In the genomic region with DNA sequence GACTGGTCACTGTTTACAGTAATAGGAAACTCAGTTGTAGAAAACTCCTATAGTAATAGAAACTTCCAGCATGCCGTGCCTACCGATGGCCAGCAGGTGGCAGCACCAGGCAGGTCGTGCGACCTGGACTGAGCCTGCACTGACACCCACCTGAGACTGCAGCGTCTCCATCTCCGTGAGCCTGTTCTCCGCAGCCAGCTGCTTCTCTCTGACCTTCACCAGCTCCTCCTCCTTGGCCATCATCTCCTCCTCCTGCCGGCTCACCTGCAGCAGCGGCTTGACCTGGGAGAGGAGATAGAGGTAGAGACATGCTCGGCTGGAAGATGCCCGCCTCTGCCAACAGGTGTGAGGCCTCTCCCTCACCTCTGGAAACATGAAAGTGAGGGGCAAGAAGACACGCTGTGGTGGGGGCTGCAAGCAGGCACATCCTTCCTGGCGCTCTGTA, we compare ENCODE assay signal across 8 cellular contexts. TPM values are rescaled to one million over a fixed set of nuclear protein-coding genes. Genes with fewer than 3 reads are reported as not detected.
DNase-seq lines count a peak whose midpoint lies in the region; ATAC-seq lines count a peak whose summit lies in the region.

No MANE protein-coding gene starts in this region.

- intact Hi-C loops in activated CD4-positive, alpha-beta T cell treated with anti-CD3 and anti-CD28 coated beads for 36 hours (cut with DNase I, micrococcal nuclease) = loop anchor here (1.0 kb wide), 3 partner anchors 85 to 185 kb away; no protein-coding TSS in a partner anchor

- H3K4me1 Mint-ChIP-seq in activated CD4-positive, alpha-beta T cell treated with anti-CD3 and anti-CD28 coated beads for 36 hours = peaks cover 7% of the 10 kb centered on the region
- peaks cover 12% of the 10 kb centered on the region for H3K4me1 Mint-ChIP-seq in central memory CD8-positive, alpha-beta T cell

- H3K4me3 Mint-ChIP-seq in activated CD4-positive, alpha-beta T cell treated with anti-CD3 and anti-CD28 coated beads for 36 hours = no peak overlapping the region
- H3K4me3 Mint-ChIP-seq in central memory CD8-positive, alpha-beta T cell = no peak overlapping the region

- peak; percentile 71 for DNase-seq in AG08395 (ENCODE audit: low spot score)
- DNase-seq in GM19240 (ENCODE audit: insufficient read length, low spot score) = peak; percentile 79
- peak; percentile 74 for DNase-seq in NCI-H2227 (lab: John Stamatoyannopoulos, UW; ENCODE audit: unreplicated experiment)
- peak; percentile 90 for DNase-seq in activated CD4-positive, alpha-beta T cell treated with anti-CD3 and anti-CD28 coated beads for 36 hours
- peak; percentile 77 for DNase-seq in central memory CD8-positive, alpha-beta T cell (ENCODE audit: low spot score in 2 of 2)
- DNase-seq in kidney tubule cell (ENCODE audit: low spot score) = peak; percentile 76
- peak; percentile 85 for DNase-seq in stimulated activated CD4-positive, alpha-beta T cell treated with anti-CD3 and anti-CD28 coated beads, Interleukin-4, amount 100 ng/mL, for 1 hour

- no peaks in the 10 kb centered on the region for H3K27me3 Mint-ChIP-seq in activated CD4-positive, alpha-beta T cell treated with anti-CD3 and anti-CD28 coated beads for 36 hours
- H3K27me3 Mint-ChIP-seq in central memory CD8-positive, alpha-beta T cell = no peaks in the 10 kb centered on the region

- CTCF ChIA-PET in activated CD4-positive, alpha-beta T cell treated with anti-CD3 and anti-CD28 coated beads for 36 hours (lab: Charles Lee) = interaction anchor here (0.9 to 6.8 kb wide), 25 partner anchors 10 to 823 kb away, joined by 3 to 71 read pairs (median 6); a partner anchor contains a TSS

- POLR2A ChIA-PET in activated CD4-positive, alpha-beta T cell treated with anti-CD3 and anti-CD28 coated beads for 36 hours (lab: Charles Lee) = interaction anchor here (0.6 to 1.2 kb wide), 4 partner anchors 119 to 216 kb away, joined by 3 to 4 read pairs (median 4); no protein-coding TSS in a partner anchor

- peak; percentile 82 for ATAC-seq in activated CD4-positive, alpha-beta T cell treated with anti-CD3 and anti-CD28 coated beads for 36 hours
- ATAC-seq in central memory CD8-positive, alpha-beta T cell (replicated peaks; ENCODE audit: extremely low read depth, poor library complexity, severe bottlenecking) = peak; percentile 67
- no peak for ATAC-seq in HG03175 (IDR thresholded peaks at IDR 0.05; ENCODE audit: unreplicated experiment)

- no peaks in the 10 kb centered on the region for H3K9me3 Mint-ChIP-seq in activated CD4-positive, alpha-beta T cell treated with anti-CD3 and anti-CD28 coated beads for 36 hours (ENCODE audit: low read depth)
- no peaks in the 10 kb centered on the region for H3K9me3 Mint-ChIP-seq in central memory CD8-positive, alpha-beta T cell

- H3K36me3 Mint-ChIP-seq in activated CD4-positive, alpha-beta T cell treated with anti-CD3 and anti-CD28 coated beads for 36 hours (ENCODE audit: low read depth) = peaks cover 87% of the 10 kb centered on the region
- peaks cover 87% of the 10 kb centered on the region for H3K36me3 Mint-ChIP-seq in central memory CD8-positive, alpha-beta T cell (ENCODE audit: insufficient read depth)

- H3K27ac Mint-ChIP-seq in activated CD4-positive, alpha-beta T cell treated with anti-CD3 and anti-CD28 coated beads for 36 hours = peak overlapping the region; percentile 72
- peak overlapping the region; percentile 51 for H3K27ac Mint-ChIP-seq in central memory CD8-positive, alpha-beta T cell (ENCODE audit: low read depth)

RNA-seq across cellular contexts. Expression of a gene that starts 48.5 kb away (rescaled TPM):
- 10 to 100 TPM; 32.0 to 37.2 TPM for total RNA-seq in activated CD4-positive, alpha-beta T cell treated with anti-CD3 and anti-CD28 coated beads for 36 hours
